ENCODE assay signal across 30 cellular contexts in the genomic region with DNA sequence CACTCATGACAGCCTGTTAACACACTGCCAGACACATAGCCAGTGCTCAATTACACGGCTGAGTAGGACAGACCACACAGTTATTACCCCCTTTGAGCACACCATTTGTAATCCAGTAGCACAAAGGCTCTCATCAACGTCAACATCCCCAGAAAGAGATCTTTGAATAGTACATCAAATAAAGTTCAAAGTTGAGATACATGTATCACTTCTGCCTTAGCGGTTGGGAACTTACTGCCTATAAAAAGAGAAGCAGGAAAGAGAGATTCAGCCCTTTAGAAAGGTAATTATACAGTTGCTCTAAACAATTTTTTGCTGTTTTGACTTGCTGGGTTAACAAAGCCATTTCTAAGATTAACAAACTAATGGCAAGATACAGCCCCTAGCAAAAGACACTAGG.
"Had no signal": no experiment of that assay in that cellular context is flagged by ENCODE, and none has a peak within 500 bp of the region (broad histone marks: within the 10 kb centered on the region; RNA-seq: fewer than 3 reads in every experiment).

No MANE protein-coding gene starts in this region.

- H3K27ac ChIP-seq: ascending aorta, cardiac muscle cell, Peyer's patch, SJSA1, WERI-Rb-1 had no signal

- H3K4me3 ChIP-seq: ascending aorta, cardiac muscle cell, Peyer's patch, SJSA1 had no signal

- H3K4me2 ChIP-seq: SK-N-SH had no signal

- H3K4me1 ChIP-seq: ascending aorta, Peyer's patch had no signal

- H3K27me3 ChIP-seq: ascending aorta, cardiac muscle cell, Peyer's patch, SJSA1 had no signal

- ATAC-seq: activated CD8-positive, alpha-beta memory T cell treated with anti-CD3 and anti-CD28 coated beads, Interleukin-2, amount 10 ng/mL, durations not matched to agents 7 days and 5 days; PC-3 had no signal

- H3K9ac ChIP-seq: SK-N-SH had no signal

- H3K9me3 ChIP-seq: ascending aorta, Peyer's patch, SJSA1, SK-N-SH had no signal

- DNase-seq: activated CD4-positive, alpha-beta memory T cell treated with anti-CD3 and anti-CD28 coated beads, Interleukin-2, amount 10 ng/mL, durations not matched to agents 7 days and 5 days; activated CD4-positive, alpha-beta T cell treated with anti-CD3 and anti-CD28 coated beads for 1 hour; activated CD4-positive, alpha-beta T cell treated with anti-CD3 and anti-CD28 coated beads for 48 hours; activated CD4-positive, CD25-positive, alpha-beta regulatory T cell; activated CD8-positive, alpha-beta memory T cell treated with anti-CD3 and anti-CD28 coated beads for 24 hours; activated CD8-positive, alpha-beta memory T cell treated with anti-CD3 and anti-CD28 coated beads, Interleukin-2, amount 10 ng/mL, durations not matched to agents 7 days and 5 days; activated gamma-delta T cell; activated naive CD4-positive, alpha-beta T cell treated with Interleukin-2 at 50 U/mL for 16 hours; activated naive CD8-positive, alpha-beta T cell treated with anti-CD3 and anti-CD28 coated beads, Interleukin-2, amount 10 ng/mL, durations not matched to agents 7 days and 5 days; activated T-cell treated with anti-CD3 and anti-CD28 coated beads, Interleukin-2, amount 50 U/mL, for 24 hours; amygdala; MM.1S; MV-4-11; NCI-H1092; NCI-H1436 treated with DMSO at 0.1 percent for 48 hours; NCI-H1694 treated with DMSO at 0.1 percent for 48 hours; NCI-H2029; NCI-H345; NCI-H524 treated with DMSO at 0.1 percent for 48 hours; NCI-H748 treated with DMSO at 0.1 percent for 48 hours; NK-92 treated with Interleukin-12 subunit alpha and Interleukin-12 subunit beta, amount 100 ng/mL, for 24 hours; PC-3; Peyer's patch; RPMI8226; SHP77 treated with DMSO at 0.1 percent for 48 hours; SK-N-SH; WERI-Rb-1 had no signal
